In genomic region chr3:38638354-38638753, GRCh38 we compare ENCODE assay signal across 17 cellular contexts. TPM values are rescaled to one million over a fixed set of nuclear protein-coding genes. Genes with fewer than 3 reads are reported as not detected.
DNase-seq lines count a peak whose midpoint lies in the region; ATAC-seq and TF ChIP-seq lines count a peak whose summit lies in the region.
"Had no signal": no experiment of that assay in that cellular context is flagged by ENCODE, and none has a peak within 500 bp of the region (broad histone marks: within the 10 kb centered on the region; RNA-seq: fewer than 3 reads in every experiment).

No MANE protein-coding gene starts in this region.

- no peak overlapping the region for H3K4me3 Mint-ChIP-seq in chondrocyte (ENCODE audit: unreplicated experiment)
- H3K4me3 Mint-ChIP-seq: CD4-positive, CD25-positive, alpha-beta regulatory T cell; CD8-positive, alpha-beta memory T cell had no signal

- H3K4me1 ChIP-seq in right atrium auricular region = peaks cover 0 to 59% of the 10 kb centered on the region in 2 donors
- H3K4me1 ChIP-seq: BE2C had no signal

- H3K27ac Mint-ChIP-seq in chondrocyte (ENCODE audit: unreplicated experiment) = no peak overlapping the region
- H3K27ac Mint-ChIP-seq: CD4-positive, CD25-positive, alpha-beta regulatory T cell; CD8-positive, alpha-beta memory T cell had no signal

- H3K27me3 Mint-ChIP-seq in chondrocyte (ENCODE audit: low read depth) = peaks cover 69% of the 10 kb centered on the region
- H3K27me3 Mint-ChIP-seq: CD4-positive, CD25-positive, alpha-beta regulatory T cell had no signal

- peaks cover 4% of the 10 kb centered on the region for H3K4me1 Mint-ChIP-seq in chondrocyte (ENCODE audit: low read depth)

- H3K4me3 ChIP-seq in right atrium auricular region = no peak overlapping the region
- peak overlapping the region; percentile 10; the same call in 1 of the 2 replicates for H3K4me3 ChIP-seq in iPS-18c (ENCODE audit: insufficient read depth, low read depth, low read length)

- no peaks in the 10 kb centered on the region for H3K36me3 Mint-ChIP-seq in chondrocyte (ENCODE audit: low read depth)
- H3K36me3 Mint-ChIP-seq: CD4-positive, CD25-positive, alpha-beta regulatory T cell; CD8-positive, alpha-beta memory T cell had no signal

- H3K36me3 ChIP-seq in right atrium auricular region = no peaks in the 10 kb centered on the region
- H3K36me3 ChIP-seq: BE2C had no signal

- intact Hi-C loops in left ventricle myocardium superior (cut with micrococcal nuclease) (no loop called here), posterior vena cava (cut with DNase I) (no loop called here)

- ATAC-seq in left ventricle myocardium superior (no peak), GM21723 (IDR thresholded peaks at IDR 0.05; ENCODE audit: unreplicated experiment) (no peak), HG03342 (IDR thresholded peaks at IDR 0.05; ENCODE audit: unreplicated experiment) (no peak)

- no peaks in the 10 kb centered on the region for H3K27me3 ChIP-seq in right atrium auricular region
- H3K27me3 ChIP-seq: BE2C had no signal

- no peak for DNase-seq in right atrium auricular region (ENCODE audit: low spot score)
- DNase-seq in left ventricle myocardium superior = no peak
- DNase-seq in chondrocyte (ENCODE audit: low spot score) = peak; percentile 36
- DNase-seq in posterior vena cava (ENCODE audit: low spot score) = peak; percentile 37
- DNase-seq in effector CD4-positive, alpha-beta T cell = no peak
- DNase-seq: ACHN; BE2C; C1 segment of cervical spinal cord; CD4-positive, CD25-positive, alpha-beta regulatory T cell; CD8-positive, alpha-beta memory T cell; COR-L47; GOT3 had no signal

- no peaks in the 10 kb centered on the region for H3K9me3 Mint-ChIP-seq in chondrocyte (ENCODE audit: low read depth)
- H3K9me3 Mint-ChIP-seq: CD4-positive, CD25-positive, alpha-beta regulatory T cell; CD8-positive, alpha-beta memory T cell; H9 had no signal

- no peak for TF ChIP-seq CTCF in right atrium auricular region (IDR thresholded peaks at IDR 0.05)
- no peak for TF ChIP-seq CTCF in chondrocyte (IDR thresholded peaks at IDR 0.05)

- H3K9me3 ChIP-seq in right atrium auricular region = no peaks in the 10 kb centered on the region
- peaks cover 2% of the 10 kb centered on the region for H3K9me3 ChIP-seq in iPS-18c (ENCODE audit: control insufficient read depth, insufficient read depth, low read length)
- H3K9me3 ChIP-seq: BE2C had no signal

- peak overlapping the region; percentile 53 to 88 for H3K27ac ChIP-seq in right atrium auricular region

RNA-seq across cellular contexts. Expression of gene SCN5A, which starts 11.1 kb away (rescaled TPM):
- 100 to 1,000 TPM; 102 to 118 TPM for total RNA-seq in right atrium auricular region
- 133 TPM for total RNA-seq in left ventricle myocardium superior
- 0.21 to 0.25 TPM (median 0.24 TPM) in 3 replicates for total RNA-seq in chondrocyte
- total RNA-seq in posterior vena cava = 1 to 10 TPM in 1 of 2 donors, under 1 TPM in 1; 0.32 to 1.4 TPM
- total RNA-seq: CD4-positive, CD25-positive, alpha-beta regulatory T cell; HT-29 had no signal

Comparison
In these comparisons a context has a peak if more than half of its experiments do, and no peak if none do; other contexts are left out.
1. DNase-seq: peak in chondrocyte (single experiment) and posterior vena cava (single experiment); none in right atrium auricular region (single experiment), left ventricle myocardium superior (single experiment) and effector CD4-positive, alpha-beta T cell (single experiment).
2. RNA of gene SCN5A, which starts 11.1 kb away (total RNA-seq): 133 TPM in left ventricle myocardium superior (single experiment) and 102 to 118 TPM in right atrium auricular region; 0.32 to 1.4 TPM in posterior vena cava and 0.21 to 0.25 TPM in chondrocyte; every median in the first group is over 10 times any median in the second.